ENCODE assay signal across 1 cellular context in the genomic region with DNA sequence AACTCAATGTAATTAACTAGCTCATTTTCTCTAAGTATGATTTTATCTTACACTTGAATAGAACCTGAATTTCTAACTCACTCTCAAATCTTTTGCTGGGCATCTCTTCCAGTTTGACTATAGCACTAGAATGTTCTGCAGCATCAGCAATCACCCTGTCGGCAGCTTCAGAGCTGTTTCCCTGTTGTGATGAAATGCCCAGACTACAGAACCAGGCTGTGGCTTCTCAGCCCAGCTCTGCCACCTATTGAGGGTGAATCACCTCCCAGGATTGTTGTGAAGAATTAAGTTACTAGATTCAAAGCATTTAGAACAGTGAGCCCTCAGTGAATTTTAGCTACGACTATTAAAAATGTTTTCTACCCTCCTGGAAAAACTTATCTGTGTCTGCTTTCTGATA.
TF ChIP-seq lines count a peak whose summit lies in the region.

No MANE protein-coding gene starts in this region.

TF ChIP-seq in HCT116, 20 proteins besides CTCF, POLR2A, EP300 and RAD21 (continued from another document):
- TF ChIP-seq JUND (IDR thresholded peaks at IDR 0.05) (no peak), ZNF274 (IDR thresholded peaks at IDR 0.05; ENCODE audit: low read depth, low read length) (no peak), SRF (IDR thresholded peaks at IDR 0.05; ENCODE audit: low read depth) (no peak), SIN3A (IDR thresholded peaks at IDR 0.05; ENCODE audit: low read depth) (no peak), YY1 (IDR thresholded peaks at IDR 0.05; ENCODE audit: extremely low read depth, insufficient replicate concordance, low read depth, low read length) (no peak), ELF1 (IDR thresholded peaks at IDR 0.05; ENCODE audit: borderline replicate concordance, low read depth) (no peak), CEBPB (IDR thresholded peaks at IDR 0.05; ENCODE audit: low read depth) (no peak), EZH2phosphoT487 (IDR thresholded peaks at IDR 0.05; ENCODE audit: borderline replicate concordance) (no peak)
- TF ChIP-seq, protein P1, sequence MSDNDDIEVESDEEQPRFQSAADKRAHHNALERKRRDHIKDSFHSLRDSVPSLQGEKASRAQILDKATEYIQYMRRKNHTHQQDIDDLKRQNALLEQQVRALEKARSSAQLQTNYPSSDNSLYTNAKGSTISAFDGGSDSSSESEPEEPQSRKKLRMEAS (IDR thresholded peaks at IDR 0.05), result no peak
- TF ChIP-seq, protein P2, sequence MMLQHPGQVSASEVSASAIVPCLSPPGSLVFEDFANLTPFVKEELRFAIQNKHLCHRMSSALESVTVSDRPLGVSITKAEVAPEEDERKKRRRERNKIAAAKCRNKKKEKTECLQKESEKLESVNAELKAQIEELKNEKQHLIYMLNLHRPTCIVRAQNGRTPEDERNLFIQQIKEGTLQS (IDR thresholded peaks at IDR 0.05), result no peak
- TF ChIP-seq, protein P3, sequence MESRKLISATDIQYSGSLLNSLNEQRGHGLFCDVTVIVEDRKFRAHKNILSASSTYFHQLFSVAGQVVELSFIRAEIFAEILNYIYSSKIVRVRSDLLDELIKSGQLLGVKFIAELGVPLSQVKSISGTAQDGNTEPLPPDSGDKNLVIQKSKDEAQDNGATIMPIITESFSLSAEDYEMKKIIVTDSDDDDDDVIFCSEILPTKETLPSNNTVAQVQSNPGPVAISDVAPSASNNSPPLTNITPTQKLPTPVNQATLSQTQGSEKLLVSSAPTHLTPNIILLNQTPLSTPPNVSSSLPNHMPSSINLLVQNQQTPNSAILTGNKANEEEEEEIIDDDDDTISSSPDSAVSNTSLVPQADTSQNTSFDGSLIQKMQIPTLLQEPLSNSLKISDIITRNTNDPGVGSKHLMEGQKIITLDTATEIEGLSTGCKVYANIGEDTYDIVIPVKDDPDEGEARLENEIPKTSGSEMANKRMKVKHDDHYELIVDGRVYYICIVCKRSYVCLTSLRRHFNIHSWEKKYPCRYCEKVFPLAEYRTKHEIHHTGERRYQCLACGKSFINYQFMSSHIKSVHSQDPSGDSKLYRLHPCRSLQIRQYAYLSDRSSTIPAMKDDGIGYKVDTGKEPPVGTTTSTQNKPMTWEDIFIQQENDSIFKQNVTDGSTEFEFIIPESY (IDR thresholded peaks at IDR 0.05; ENCODE audit: extremely low read depth, insufficient replicate concordance, low read length), result no peak
TF ChIP-seq in HCT116: peak in this region for 0.
